Comparison of ENCODE assay signal across 1 cellular context in the genomic region with DNA sequence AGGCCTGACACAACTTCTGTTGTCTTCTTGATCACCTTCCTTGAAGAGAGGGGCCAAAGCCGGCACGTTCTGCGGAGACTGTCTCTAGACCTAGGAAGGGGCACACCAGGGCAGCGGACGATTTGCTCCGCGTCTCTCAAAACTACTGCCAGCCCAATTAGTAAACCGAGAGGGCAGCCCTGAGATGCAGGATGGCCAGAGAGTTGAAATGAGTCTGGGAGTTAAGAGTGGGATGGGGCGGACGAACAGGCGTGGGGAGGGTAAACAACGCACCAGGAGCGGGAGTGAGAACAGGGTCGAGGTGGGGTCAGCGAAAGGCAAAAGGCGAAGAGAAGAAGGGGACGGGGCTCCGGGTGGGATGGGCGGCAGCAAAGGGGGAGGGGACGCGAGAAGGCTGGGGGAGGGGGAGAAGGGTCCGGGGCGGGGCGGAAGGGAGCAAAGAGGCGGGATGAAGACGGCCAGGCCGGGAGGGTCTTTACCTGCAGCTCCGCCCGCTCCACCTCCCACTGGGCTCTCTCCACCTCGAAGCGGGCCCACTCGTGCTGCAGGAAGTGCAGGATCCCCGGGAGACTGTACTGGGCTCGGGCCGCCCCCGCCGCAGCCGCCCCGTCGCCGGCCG.
TF ChIP-seq lines count a peak whose summit lies in the region.

No MANE protein-coding gene starts in this region.

TF ChIP-seq in endothelial cell of umbilical vein, 7 proteins besides CTCF, POLR2A, EP300 and RAD21 (continued from another document):
- no peak for TF ChIP-seq FOS (IDR thresholded peaks at IDR 0.05; ENCODE audit: borderline replicate concordance, insufficient read depth, low read length)
